Comparison of ENCODE assay signal across 8 cellular contexts in genomic region chr2:135984199-135985017, GRCh38. TPM values are rescaled to one million over a fixed set of nuclear protein-coding genes. Genes with fewer than 3 reads are reported as not detected.
DNase-seq lines count a peak whose midpoint lies in the region; ATAC-seq and TF ChIP-seq lines count a peak whose summit lies in the region.

No MANE protein-coding gene starts in this region.

- H3K4me1 Mint-ChIP-seq in activated T-helper 2 cell treated with anti-CD3 and anti-CD28 coated beads, Interferon-gamma antibody, Interleukin-2, Interleukin-4, amounts not matched to agents 10 μg/mL and 5 μg/mL and 100 μg/mL, durations not matched to agents 14 hours and 24 hours and 36 hours (ENCODE audit: low read depth) = peaks cover 46% of the 10 kb centered on the region

- CTCF ChIA-PET in AG04450 (lab: Charles Lee) = interaction anchor here (1.0 kb wide), 1 partner anchor 70 kb away, joined by 8 read pairs; no protein-coding TSS in a partner anchor

- H3K27ac ChIP-seq in AG04450 (ENCODE audit: low read depth, low read length) (peak overlapping the region; percentile 85), tibial artery (peak overlapping the region; percentile 99 to 100)

- H3K27me3 ChIP-seq in AG04450 (ENCODE audit: control insufficient read depth, insufficient read depth, low read length) (no peaks in the 10 kb centered on the region), kidney epithelial cell (ENCODE audit: control insufficient read depth, insufficient read depth, low read length) (no peaks in the 10 kb centered on the region), tibial artery (no peaks in the 10 kb centered on the region)

- H3K36me3 ChIP-seq in kidney epithelial cell (ENCODE audit: control insufficient read depth, insufficient read depth, low read length) (no peaks in the 10 kb centered on the region), tibial artery (peaks cover 0 to 24% (median 2%) of the 10 kb centered on the region in 3 donors)

- H3K27ac Mint-ChIP-seq in activated T-helper 2 cell treated with anti-CD3 and anti-CD28 coated beads, Interferon-gamma antibody, Interleukin-2, Interleukin-4, amounts not matched to agents 10 μg/mL and 5 μg/mL and 100 μg/mL, durations not matched to agents 14 hours and 24 hours and 36 hours = peak overlapping the region; percentile 98

- POLR2A ChIA-PET in AG04450 (lab: Yijun Ruan, JAX) = no interaction called here

- H3K9me3 Mint-ChIP-seq in activated T-helper 2 cell treated with anti-CD3 and anti-CD28 coated beads, Interferon-gamma antibody, Interleukin-2, Interleukin-4, amounts not matched to agents 10 μg/mL and 5 μg/mL and 100 μg/mL, durations not matched to agents 14 hours and 24 hours and 36 hours = peaks cover 4% of the 10 kb centered on the region

- H3K4me3 Mint-ChIP-seq in activated T-helper 2 cell treated with anti-CD3 and anti-CD28 coated beads, Interferon-gamma antibody, Interleukin-2, Interleukin-4, amounts not matched to agents 10 μg/mL and 5 μg/mL and 100 μg/mL, durations not matched to agents 14 hours and 24 hours and 36 hours (ENCODE audit: low read depth) = peak overlapping the region; percentile 94

- no peak for TF ChIP-seq CTCF in AG04450 (IDR thresholded peaks at IDR 0.05; ENCODE audit: low read depth, low read length)
- no peak for TF ChIP-seq CTCF in kidney epithelial cell (IDR thresholded peaks at IDR 0.05; ENCODE audit: insufficient read depth, low read length, poor library complexity, severe bottlenecking)
- no peak for TF ChIP-seq CTCF in tibial artery (IDR thresholded peaks at IDR 0.05)

- peaks cover 51% of the 10 kb centered on the region for H3K36me3 Mint-ChIP-seq in activated T-helper 2 cell treated with anti-CD3 and anti-CD28 coated beads, Interferon-gamma antibody, Interleukin-2, Interleukin-4, amounts not matched to agents 10 μg/mL and 5 μg/mL and 100 μg/mL, durations not matched to agents 14 hours and 24 hours and 36 hours (ENCODE audit: low read depth)

- H3K4me3 ChIP-seq in AG04450 (ENCODE audit: low read depth, low read length) (peak overlapping the region; percentile 91), kidney epithelial cell (ENCODE audit: low read depth, low read length) (peak overlapping the region; percentile 66), tibial artery (peak overlapping the region; percentile 99)

- intact Hi-C loops in activated T-helper 2 cell treated with anti-CD3 and anti-CD28 coated beads, Interferon-gamma antibody, Interleukin-2, Interleukin-4, amounts not matched to agents 10 μg/mL and 5 μg/mL and 100 μg/mL, durations not matched to agents 14 hours and 24 hours and 36 hours (cut with micrococcal nuclease) = loop anchor here (1.0 to 5.0 kb wide), 11 partner anchors 22 to 398 kb away; partner anchors contain the start of gene MCM6
- intact Hi-C loops in tibial artery (cut with DNase I; ENCODE audit: low total_unique reads) = no loop called here

- H3K4me1 ChIP-seq in tibial artery = peaks cover 3 to 16% (median 12%) of the 10 kb centered on the region in 4 donors

- ATAC-seq in GM19043 (IDR thresholded peaks at IDR 0.05; ENCODE audit: low read depth, unreplicated experiment) (peak; percentile 37), HG03342 (IDR thresholded peaks at IDR 0.05; ENCODE audit: unreplicated experiment) (peak; percentile 31)
- ATAC-seq in activated CD4-positive, CD25-positive, alpha-beta regulatory T cell treated with anti-CD3 and anti-CD28 coated beads, Interleukin-2, amount 50 U/mL, for 24 hours = no peak

- DNase-seq in AG04450 (ENCODE audit: low read depth, low spot score) = no peak
- DNase-seq in activated T-helper 2 cell treated with anti-CD3 and anti-CD28 coated beads, Interferon-gamma antibody, Interleukin-2, Interleukin-4, amounts not matched to agents 10 μg/mL and 5 μg/mL and 100 μg/mL, durations not matched to agents 14 hours and 24 hours and 36 hours (ENCODE audit: low spot score) = no peak
- no peak for DNase-seq in kidney epithelial cell (ENCODE audit: low read depth)
- DNase-seq in tibial artery = no peak
- no peak for DNase-seq in NCI-H2029 (lab: John Stamatoyannopoulos, UW)

- no peaks in the 10 kb centered on the region for H3K27me3 Mint-ChIP-seq in activated T-helper 2 cell treated with anti-CD3 and anti-CD28 coated beads, Interferon-gamma antibody, Interleukin-2, Interleukin-4, amounts not matched to agents 10 μg/mL and 5 μg/mL and 100 μg/mL, durations not matched to agents 14 hours and 24 hours and 36 hours (ENCODE audit: low read depth)

- peaks cover 5% of the 10 kb centered on the region; the same call in 1 of the 2 replicates for H3K9me3 ChIP-seq in AG04450 (ENCODE audit: control insufficient read depth, insufficient read depth, low read length)
- H3K9me3 ChIP-seq in tibial artery = no peaks in the 10 kb centered on the region

RNA-seq across cellular contexts. Expression of gene DARS1, which starts 1.0 kb away (rescaled TPM):
- polyA plus RNA-seq in AG04450 (2011; rRNA removed) = 66.7 and 91.6 TPM in 2 replicates
- 48.1 and 77.3 TPM in 2 replicates for polyA minus RNA-seq in AG04450 (2011; rRNA and poly(A)+ RNA removed)
- 179 and 183 TPM in 2 replicates for total RNA-seq in activated T-helper 2 cell treated with anti-CD3 and anti-CD28 coated beads, Interferon-gamma antibody, Interleukin-2, Interleukin-4, amounts not matched to agents 10 μg/mL and 5 μg/mL and 100 μg/mL, durations not matched to agents 14 hours and 24 hours and 36 hours
- total RNA-seq in kidney epithelial cell = 69.4 and 69.7 TPM in 2 replicates

Comparison
In these comparisons a context has a peak if more than half of its experiments do, and no peak if none do; other contexts are left out.
1. ATAC-seq: peak in GM19043 (single experiment) and HG03342 (single experiment); none in activated CD4-positive, CD25-positive, alpha-beta regulatory T cell treated with anti-CD3 and anti-CD28 coated beads, Interleukin-2, amount 50 U/mL, for 24 hours (0 of 2).
2. Peak in every context shown above with its lines, with median percentiles within 50 percentile points of each other: H3K4me3 ChIP-seq.